ENCODE assay signal across 25 cellular contexts in genomic region chr2:241052677-241053360, GRCh38. TPM values are rescaled to one million over a fixed set of nuclear protein-coding genes. Genes with fewer than 3 reads are reported as not detected.
DNase-seq lines count a peak whose midpoint lies in the region; ATAC-seq and TF ChIP-seq lines count a peak whose summit lies in the region.
"Had no signal": no experiment of that assay in that cellular context is flagged by ENCODE, and none has a peak within 500 bp of the region (broad histone marks: within the 10 kb centered on the region; RNA-seq: fewer than 3 reads in every experiment).

No MANE protein-coding gene starts in this region.

- 89 to 95% methylated on average over 26 to 31 of the region's 31 CpGs for WGBS in lung, 2 donors
- 88 to 90% methylated on average over 9 to 31 of the region's 31 CpGs for WGBS in testis, 2 donors
- WGBS in tibial nerve, 2 donors, result 88 to 89% methylated on average over 26 to 31 of the region's 31 CpGs

- POLR2A ChIA-PET in WTC11 (lab: Charles Lee), result no interaction called here

- no peak for TF ChIP-seq POLR2A in testis (IDR thresholded peaks at IDR 0.05)
- no peak for TF ChIP-seq POLR2A in tibial nerve (IDR thresholded peaks at IDR 0.05)

- CTCF ChIA-PET in activated CD8-positive, alpha-beta memory T cell treated with anti-CD3 and anti-CD28 coated beads, Interleukin-2, amount 10 ng/mL, durations not matched to agents 7 days and 5 days (lab: Charles Lee), result no interaction called here
- CTCF ChIA-PET in WTC11 (lab: Charles Lee), result interaction anchor here (0.8 kb wide), 1 partner anchor 138 kb away, joined by 3 read pairs; no protein-coding TSS in a partner anchor

- no peak overlapping the region for H3K4me3 ChIP-seq in lung
- no peak overlapping the region for H3K4me3 ChIP-seq in testis
- H3K4me3 ChIP-seq in tibial nerve, result no peak overlapping the region
- H3K4me3 ChIP-seq: ascending aorta, tibial artery had no signal

- no peaks in the 10 kb centered on the region for H3K4me1 ChIP-seq in lung (ENCODE audit: control insufficient read depth in 2 of 2, insufficient read depth in 2 of 2, low read length in 2 of 2)
- H3K4me1 ChIP-seq in testis, result no peaks in the 10 kb centered on the region
- H3K4me1 ChIP-seq in tibial nerve, result no peaks in the 10 kb centered on the region
- H3K4me1 ChIP-seq: ascending aorta, tibial artery had no signal

- TF ChIP-seq CTCF in WTC11 (IDR thresholded peaks at IDR 0.05) (no peak), lung (IDR thresholded peaks at IDR 0.05; ENCODE audit: control extremely low read depth, extremely low read depth) (no peak), testis (IDR thresholded peaks at IDR 0.05) (no peak), tibial nerve (IDR thresholded peaks at IDR 0.05) (no peak)

- H3K27me3 Mint-ChIP-seq in activated CD8-positive, alpha-beta memory T cell treated with anti-CD3 and anti-CD28 coated beads, Interleukin-2, amount 10 ng/mL, durations not matched to agents 7 days and 5 days, result no peaks in the 10 kb centered on the region
- H3K27me3 Mint-ChIP-seq in WTC11 (ENCODE audit: low read depth), result no peaks in the 10 kb centered on the region
- H3K27me3 Mint-ChIP-seq in activated CD4-positive, alpha-beta T cell treated with anti-CD3 and anti-CD28 coated beads, Interleukin-2, amount 10 ng/mL, durations not matched to agents 24 days and 14 days, result no peaks in the 10 kb centered on the region
- H3K27me3 Mint-ChIP-seq: activated B cell treated with CpG ODN at 0.5 μM for 24 hours, naive B cell had no signal

- H3K36me3 ChIP-seq in lung (ENCODE audit: control insufficient read depth in 2 of 2, insufficient read depth in 2 of 2, low read length in 2 of 2), result peaks cover 0 to 45% of the 10 kb centered on the region in 2 donors
- no peaks in the 10 kb centered on the region for H3K36me3 ChIP-seq in testis (ENCODE audit: low read depth, missing control alignments)
- H3K36me3 ChIP-seq in tibial nerve, result peaks cover 0 to 76% (median 0%) of the 10 kb centered on the region in 3 donors

- H3K4me3 Mint-ChIP-seq in activated CD8-positive, alpha-beta memory T cell treated with anti-CD3 and anti-CD28 coated beads, Interleukin-2, amount 10 ng/mL, durations not matched to agents 7 days and 5 days, result no peak overlapping the region
- no peak overlapping the region for H3K4me3 Mint-ChIP-seq in WTC11
- H3K4me3 Mint-ChIP-seq in activated CD4-positive, alpha-beta T cell treated with anti-CD3 and anti-CD28 coated beads, Interleukin-2, amount 10 ng/mL, durations not matched to agents 24 days and 14 days, result no peak overlapping the region
- H3K4me3 Mint-ChIP-seq: activated B cell treated with CpG ODN at 0.5 μM for 24 hours; activated T-helper 1 cell treated with anti-CD3 and anti-CD28 coated beads, Interleukin-12 subunit alpha, Interleukin-12 subunit beta, Interleukin-2, Interleukin-4 antibody, amounts not matched to agents 30 ng/mL and 10 ng/mL and 1 ng/mL, durations not matched to agents 14 hours and 24 hours and 36 hours; naive B cell had no signal

- H3K9me3 ChIP-seq in lung (ENCODE audit: control insufficient read depth in 2 of 2, insufficient read depth in 1 of 2, low read length in 1 of 2) (no peaks in the 10 kb centered on the region), testis (no peaks in the 10 kb centered on the region), tibial nerve (no peaks in the 10 kb centered on the region)
- H3K9me3 ChIP-seq: ascending aorta, tibial artery had no signal

- no peaks in the 10 kb centered on the region for H3K36me3 Mint-ChIP-seq in activated CD8-positive, alpha-beta memory T cell treated with anti-CD3 and anti-CD28 coated beads, Interleukin-2, amount 10 ng/mL, durations not matched to agents 7 days and 5 days
- H3K36me3 Mint-ChIP-seq in WTC11, result no peaks in the 10 kb centered on the region
- H3K36me3 Mint-ChIP-seq in activated CD4-positive, alpha-beta T cell treated with anti-CD3 and anti-CD28 coated beads, Interleukin-2, amount 10 ng/mL, durations not matched to agents 24 days and 14 days (ENCODE audit: low read depth), result no peaks in the 10 kb centered on the region
- H3K36me3 Mint-ChIP-seq: activated naive CD4-positive, alpha-beta T cell treated with anti-CD3 and anti-CD28 coated beads, Interleukin-2, amount 50 U/mL, for 72 hours; naive B cell had no signal

- H3K27ac Mint-ChIP-seq in activated CD8-positive, alpha-beta memory T cell treated with anti-CD3 and anti-CD28 coated beads, Interleukin-2, amount 10 ng/mL, durations not matched to agents 7 days and 5 days, result no peak overlapping the region
- no peak overlapping the region for H3K27ac Mint-ChIP-seq in WTC11
- H3K27ac Mint-ChIP-seq in activated CD4-positive, alpha-beta T cell treated with anti-CD3 and anti-CD28 coated beads, Interleukin-2, amount 10 ng/mL, durations not matched to agents 24 days and 14 days, result no peak overlapping the region
- H3K27ac Mint-ChIP-seq: activated B cell treated with CpG ODN at 0.5 μM for 24 hours; activated naive CD4-positive, alpha-beta T cell treated with anti-CD3 and anti-CD28 coated beads, Interleukin-2, amount 50 U/mL, for 72 hours; activated T-helper 1 cell treated with anti-CD3 and anti-CD28 coated beads, Interleukin-12 subunit alpha, Interleukin-12 subunit beta, Interleukin-2, Interleukin-4 antibody, amounts not matched to agents 30 ng/mL and 10 ng/mL and 1 ng/mL, durations not matched to agents 14 hours and 24 hours and 36 hours had no signal

- peak; percentile 37 for DNase-seq in activated CD8-positive, alpha-beta memory T cell treated with anti-CD3 and anti-CD28 coated beads, Interleukin-2, amount 10 ng/mL, durations not matched to agents 7 days and 5 days
- DNase-seq in activated CD8-positive, alpha-beta memory T cell treated with anti-CD3 and anti-CD28 coated beads, Interleukin-2, amount 50 U/mL, for 4 hours, result no peak
- DNase-seq in WTC11 (ENCODE audit: low spot score) (peak; percentile 12), lung (ENCODE audit: low spot score) (peak; percentile 26), testis (peak; percentile 11), HK-2 (ENCODE audit: unreplicated experiment) (no peak), tibial nerve (ENCODE audit: low spot score in 2 of 2) (no peak)
- no peak for DNase-seq in activated CD4-positive, alpha-beta T cell treated with anti-CD3 and anti-CD28 coated beads, Interleukin-2, amount 10 ng/mL, durations not matched to agents 24 days and 14 days
- DNase-seq: activated B cell treated with CpG ODN at 0.5 μM for 24 hours; central memory CD4-positive, alpha-beta T cell; GF-D8; hippocampal formation; islet precursor cell; Karpas-422; mesendoderm; MV-4-11; naive B cell; NCI-H1694 treated with DMSO at 0.1 percent for 48 hours; NCI-H526 treated with DMSO at 0.1 percent for 48 hours; RPMI8226 had no signal

- no peaks in the 10 kb centered on the region for H3K4me1 Mint-ChIP-seq in activated CD8-positive, alpha-beta memory T cell treated with anti-CD3 and anti-CD28 coated beads, Interleukin-2, amount 10 ng/mL, durations not matched to agents 7 days and 5 days
- H3K4me1 Mint-ChIP-seq in WTC11, result no peaks in the 10 kb centered on the region
- no peaks in the 10 kb centered on the region for H3K4me1 Mint-ChIP-seq in activated CD4-positive, alpha-beta T cell treated with anti-CD3 and anti-CD28 coated beads, Interleukin-2, amount 10 ng/mL, durations not matched to agents 24 days and 14 days
- H3K4me1 Mint-ChIP-seq: naive B cell had no signal

- no peak for TF ChIP-seq EP300 in tibial nerve (IDR thresholded peaks at IDR 0.05)

- H3K9me3 Mint-ChIP-seq in activated CD8-positive, alpha-beta memory T cell treated with anti-CD3 and anti-CD28 coated beads, Interleukin-2, amount 10 ng/mL, durations not matched to agents 7 days and 5 days (ENCODE audit: low read depth), result no peaks in the 10 kb centered on the region
- no peaks in the 10 kb centered on the region for H3K9me3 Mint-ChIP-seq in WTC11
- no peaks in the 10 kb centered on the region for H3K9me3 Mint-ChIP-seq in activated CD4-positive, alpha-beta T cell treated with anti-CD3 and anti-CD28 coated beads, Interleukin-2, amount 10 ng/mL, durations not matched to agents 24 days and 14 days
- H3K9me3 Mint-ChIP-seq: activated B cell treated with CpG ODN at 0.5 μM for 24 hours; activated naive CD4-positive, alpha-beta T cell treated with anti-CD3 and anti-CD28 coated beads, Interleukin-2, amount 50 U/mL, for 72 hours; activated T-helper 1 cell treated with anti-CD3 and anti-CD28 coated beads, Interleukin-12 subunit alpha, Interleukin-12 subunit beta, Interleukin-2, Interleukin-4 antibody, amounts not matched to agents 30 ng/mL and 10 ng/mL and 1 ng/mL, durations not matched to agents 14 hours and 24 hours and 36 hours; naive B cell had no signal

- no peak for ATAC-seq in activated CD8-positive, alpha-beta memory T cell treated with anti-CD3 and anti-CD28 coated beads, Interleukin-2, amount 10 ng/mL, durations not matched to agents 7 days and 5 days
- ATAC-seq in WTC11 (peak; percentile 26), lung (ENCODE audit: insufficient read depth, low FRiP score) (no peak)
- ATAC-seq: activated naive CD4-positive, alpha-beta T cell treated with anti-CD3 and anti-CD28 coated beads, Interleukin-2, amount 50 U/mL, for 72 hours; SK-N-SH treated with all-trans-retinoic acid at 6 μM for 48 hours had no signal

- H3K27ac ChIP-seq in lung (ENCODE audit: low read depth in 1 of 2, low read length in 1 of 2) (no peak overlapping the region), testis (no peak overlapping the region), tibial nerve (no peak overlapping the region)
- H3K27ac ChIP-seq: ascending aorta, tibial artery had no signal

- H3K27me3 ChIP-seq in lung (ENCODE audit: control insufficient read depth, insufficient read depth) (no peaks in the 10 kb centered on the region), testis (no peaks in the 10 kb centered on the region), tibial nerve (no peaks in the 10 kb centered on the region)
- H3K27me3 ChIP-seq: ascending aorta, tibial artery had no signal

- intact Hi-C loops in testis (cut with DNase I; ENCODE audit: low total_unique reads), result no loop called here
- intact Hi-C loops in activated CD4-positive, alpha-beta T cell treated with anti-CD3 and anti-CD28 coated beads, Interleukin-2, amount 10 ng/mL, durations not matched to agents 24 days and 14 days (cut with micrococcal nuclease), result no loop called here

RNA-seq across cellular contexts. Expression of gene MTERF4, which starts 49.3 kb away (rescaled TPM):
- 10 to 100 TPM; 31.5 to 33.0 TPM for total RNA-seq in activated CD8-positive, alpha-beta memory T cell treated with anti-CD3 and anti-CD28 coated beads, Interleukin-2, amount 10 ng/mL, durations not matched to agents 7 days and 5 days
- total RNA-seq in WTC11 (2021) (22.4 to 25.4 TPM (median 23.3 TPM) in 3 replicates), lung (10 to 100 TPM; 24.7 to 50.1 TPM), testis (10 to 100 TPM; 26.4 to 40.6 TPM), tibial nerve (10 to 100 TPM; 28.9 to 60.5 (median 38.9) TPM)
- polyA plus RNA-seq in lung (10 to 100 TPM; 23.5 to 30.3 TPM), testis (ENCODE audit: insufficient read depth, low read depth, low replicate concordance) (37.3 TPM)
- 39.3 and 43.9 TPM in 2 replicates for total RNA-seq in activated CD4-positive, alpha-beta T cell treated with anti-CD3 and anti-CD28 coated beads, Interleukin-2, amount 10 ng/mL, durations not matched to agents 24 days and 14 days

RNA-seq across cellular contexts. Expression of gene SNED1, which starts 54.4 kb away (rescaled TPM):
- total RNA-seq in activated CD8-positive, alpha-beta memory T cell treated with anti-CD3 and anti-CD28 coated beads, Interleukin-2, amount 10 ng/mL, durations not matched to agents 7 days and 5 days, result 1 to 10 TPM; 3.6 to 4.6 TPM
- 2.5 to 3.2 TPM (median 2.7 TPM) in 3 replicates for total RNA-seq in WTC11 (2021)
- 10 to 100 TPM; 57.1 to 74.6 TPM for total RNA-seq in lung
- polyA plus RNA-seq in lung, result 10 to 100 TPM in 1 of 2 donors, 1 to 10 TPM in 1; 5.9 to 12.3 TPM
- 100 to 1,000 TPM in 1 of 2 donors, 10 to 100 TPM in 1; 82.7 to 107 TPM for total RNA-seq in testis
- 15.8 TPM for polyA plus RNA-seq in testis (ENCODE audit: insufficient read depth, low read depth, low replicate concordance)
- 1.3 and 1.9 TPM in 2 replicates for total RNA-seq in activated CD4-positive, alpha-beta T cell treated with anti-CD3 and anti-CD28 coated beads, Interleukin-2, amount 10 ng/mL, durations not matched to agents 24 days and 14 days
- total RNA-seq in tibial nerve, result 100 to 1,000 TPM; 116 to 226 (median 141) TPM

Comparison
In these comparisons a context has a peak if more than half of its experiments do, and no peak if none do; other contexts are left out.
1. DNase-seq: peak in activated CD8-positive, alpha-beta memory T cell treated with anti-CD3 and anti-CD28 coated beads, Interleukin-2, amount 10 ng/mL, durations not matched to agents 7 days and 5 days (single experiment), WTC11 (single experiment), lung (single experiment) and testis (single experiment); none in activated CD8-positive, alpha-beta memory T cell treated with anti-CD3 and anti-CD28 coated beads, Interleukin-2, amount 50 U/mL, for 4 hours (single experiment), activated CD4-positive, alpha-beta T cell treated with anti-CD3 and anti-CD28 coated beads, Interleukin-2, amount 10 ng/mL, durations not matched to agents 24 days and 14 days (single experiment), HK-2 (single experiment) and tibial nerve (0 of 2).
2. RNA of gene SNED1, which starts 54.4 kb away (total RNA-seq): 116 to 226 TPM in tibial nerve, 82.7 to 107 TPM in testis and 57.1 to 74.6 TPM in lung; 3.6 to 4.6 TPM in activated CD8-positive, alpha-beta memory T cell treated with anti-CD3 and anti-CD28 coated beads, Interleukin-2, amount 10 ng/mL, durations not matched to agents 7 days and 5 days, 2.5 to 3.2 TPM in WTC11 and 1.3 to 1.9 TPM in activated CD4-positive, alpha-beta T cell treated with anti-CD3 and anti-CD28 coated beads, Interleukin-2, amount 10 ng/mL, durations not matched to agents 24 days and 14 days; every median in the first group is over 10 times any median in the second.